In the genomic region with DNA sequence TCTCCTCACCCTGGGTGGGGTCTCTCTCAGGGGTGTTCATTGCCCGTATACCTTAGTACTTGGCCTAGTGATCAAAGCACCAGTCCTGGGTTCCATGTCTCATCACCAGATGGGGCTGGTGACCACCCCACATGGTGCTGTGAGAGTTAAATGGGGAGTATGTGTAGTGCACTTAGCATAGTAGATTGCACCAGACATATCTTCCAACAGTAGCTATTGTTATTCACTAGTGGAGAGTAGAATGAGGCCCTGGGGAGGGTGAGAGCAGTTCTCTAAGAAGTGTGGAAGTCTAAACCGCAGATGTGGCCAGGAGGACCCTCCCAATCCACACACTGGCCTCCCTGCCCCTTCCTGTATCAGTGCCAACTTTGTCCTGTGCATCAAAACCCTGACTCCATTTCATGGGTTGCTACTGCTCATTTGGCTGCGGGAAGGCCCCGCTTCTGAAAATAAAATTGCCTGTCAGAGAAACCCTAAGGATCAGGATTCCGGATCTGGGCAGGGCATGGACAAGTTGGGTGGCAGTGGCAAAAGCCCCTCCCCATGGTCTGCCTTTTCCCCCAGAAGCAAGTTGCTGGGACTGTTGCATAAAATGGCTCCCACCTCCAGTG, we compare ENCODE assay signal across 9 cellular contexts. TPM values are rescaled to one million over a fixed set of nuclear protein-coding genes. Genes with fewer than 3 reads are reported as not detected.
DNase-seq lines count a peak whose midpoint lies in the region; ATAC-seq and TF ChIP-seq lines count a peak whose summit lies in the region.
"Had no signal": no experiment of that assay in that cellular context is flagged by ENCODE, and none has a peak within 500 bp of the region (broad histone marks: within the 10 kb centered on the region; RNA-seq: fewer than 3 reads in every experiment).

No MANE protein-coding gene starts in this region.

- ATAC-seq in GM21737 (IDR thresholded peaks at IDR 0.05; ENCODE audit: unreplicated experiment): no peak
- ATAC-seq in GM18858 (IDR thresholded peaks at IDR 0.05; ENCODE audit: unreplicated experiment): no peak

- no peaks in the 10 kb centered on the region for H3K36me3 ChIP-seq in colonic mucosa
- no peaks in the 10 kb centered on the region for H3K36me3 ChIP-seq in muscle layer of duodenum (ENCODE audit: control insufficient read depth in 1 of 2, insufficient read depth in 2 of 2, low read length in 2 of 2)
- H3K36me3 ChIP-seq in Karpas-422 (ENCODE audit: insufficient read depth, low read length): no peaks in the 10 kb centered on the region

- intact Hi-C loops in colonic mucosa (cut with DNase I): no loop called here

- no peak overlapping the region for H3K4me2 ChIP-seq in Karpas-422 (ENCODE audit: low read depth, low read length, poor library complexity, severe bottlenecking)

- no peaks in the 10 kb centered on the region for H4K20me1 ChIP-seq in Karpas-422 (ENCODE audit: insufficient read depth, low read depth, low read length)

- H3K27me3 ChIP-seq in colonic mucosa (no peaks in the 10 kb centered on the region), muscle layer of duodenum (ENCODE audit: low read depth, low read length) (no peaks in the 10 kb centered on the region), Karpas-422 (ENCODE audit: low read length) (no peaks in the 10 kb centered on the region)
- H3K27me3 ChIP-seq: Peyer's patch had no signal

- DNase-seq in AG04449 (ENCODE audit: low read depth, low spot score) (no peak), MV-4-11 (lab: John Stamatoyannopoulos, UW) (peak; percentile 60), colonic mucosa (no peak), amniotic stem cell (lab: John Stamatoyannopoulos, UW) (no peak), Karpas-422 (no peak)

- H3K79me2 ChIP-seq in Karpas-422 (ENCODE audit: low read length): no peaks in the 10 kb centered on the region

- no peak overlapping the region for H3K4me3 ChIP-seq in AG04449 (ENCODE audit: low read depth, low read length)
- H3K4me3 ChIP-seq in colonic mucosa: no peak overlapping the region
- H3K4me3 ChIP-seq in muscle layer of duodenum (ENCODE audit: low read depth in 1 of 2, low read length in 2 of 2): peak overlapping the region; percentile 2 to 29
- no peak overlapping the region for H3K4me3 ChIP-seq in Karpas-422 (ENCODE audit: low read length)
- H3K4me3 ChIP-seq: Peyer's patch had no signal

- TF ChIP-seq CTCF in AG04449 (IDR thresholded peaks at IDR 0.05; ENCODE audit: insufficient read depth, low read length, missing control alignments): peak; percentile 1
- no peak for TF ChIP-seq CTCF in colonic mucosa (IDR thresholded peaks at IDR 0.05)

- H3K9ac ChIP-seq in colonic mucosa (ENCODE audit: low read depth in 2 of 2, low read length in 2 of 2) (peak overlapping the region; percentile 39 to 74), Karpas-422 (ENCODE audit: low read length) (no peak overlapping the region)

- H3K27ac ChIP-seq in colonic mucosa (peak overlapping the region; percentile 92), muscle layer of duodenum (ENCODE audit: low read length) (peak overlapping the region; percentile 64), Karpas-422 (ENCODE audit: low read length) (no peak overlapping the region)

- no peak overlapping the region for H2AFZ ChIP-seq in Karpas-422 (ENCODE audit: low read length)

- H3K9me2 ChIP-seq in Karpas-422 (replicated peaks; ENCODE audit: insufficient read depth, low read length): no peaks in the 10 kb centered on the region

- no peaks in the 10 kb centered on the region for H3K9me3 ChIP-seq in colonic mucosa
- H3K9me3 ChIP-seq in muscle layer of duodenum (ENCODE audit: control insufficient read depth in 1 of 2, low read length in 2 of 2): no peaks in the 10 kb centered on the region
- H3K9me3 ChIP-seq in Karpas-422 (ENCODE audit: low read length): no peaks in the 10 kb centered on the region
- H3K9me3 ChIP-seq: Peyer's patch had no signal

- POLR2A ChIA-PET in AG04449 (lab: Yijun Ruan, JAX): no interaction called here

- CTCF ChIA-PET in AG04449 (lab: Yijun Ruan, JAX): interaction anchor here (1.3 to 14.1 kb wide), 5 partner anchors 7 to 81 kb away, joined by 3 to 269 read pairs (median 207); partner anchors contain the start of gene CD9

- peaks cover 40% of the 10 kb centered on the region for H3K4me1 ChIP-seq in colonic mucosa
- peaks cover 24 to 71% of the 10 kb centered on the region in 2 donors for H3K4me1 ChIP-seq in muscle layer of duodenum (ENCODE audit: control insufficient read depth in 1 of 2, insufficient read depth in 2 of 2, low read length in 2 of 2)
- no peaks in the 10 kb centered on the region for H3K4me1 ChIP-seq in Karpas-422 (ENCODE audit: low read length)

RNA-seq across cellular contexts. Expression of gene CD9, which starts 4.4 kb away (rescaled TPM):
- 100 to 1,000 TPM; 589 to 665 TPM for total RNA-seq in colonic mucosa
- total RNA-seq in Karpas-422 (2014; rRNA removed; shearing (Covaris generic); ENCODE audit: low replicate concordance): not detected in 2 replicates

Comparison
In these comparisons a context has a peak if more than half of its experiments do, and no peak if none do; other contexts are left out.
1. H3K4me3 ChIP-seq: peak in muscle layer of duodenum (2 of 2); none in AG04449 (single experiment), colonic mucosa (single experiment) and Karpas-422 (single experiment).
2. RNA of gene CD9, which starts 4.4 kb away (total RNA-seq): 589 to 665 TPM in colonic mucosa; not detected in Karpas-422; every median in the first group is over 100 times any median in the second.